1 cellular context compared by ENCODE assay signal in the genomic region with DNA sequence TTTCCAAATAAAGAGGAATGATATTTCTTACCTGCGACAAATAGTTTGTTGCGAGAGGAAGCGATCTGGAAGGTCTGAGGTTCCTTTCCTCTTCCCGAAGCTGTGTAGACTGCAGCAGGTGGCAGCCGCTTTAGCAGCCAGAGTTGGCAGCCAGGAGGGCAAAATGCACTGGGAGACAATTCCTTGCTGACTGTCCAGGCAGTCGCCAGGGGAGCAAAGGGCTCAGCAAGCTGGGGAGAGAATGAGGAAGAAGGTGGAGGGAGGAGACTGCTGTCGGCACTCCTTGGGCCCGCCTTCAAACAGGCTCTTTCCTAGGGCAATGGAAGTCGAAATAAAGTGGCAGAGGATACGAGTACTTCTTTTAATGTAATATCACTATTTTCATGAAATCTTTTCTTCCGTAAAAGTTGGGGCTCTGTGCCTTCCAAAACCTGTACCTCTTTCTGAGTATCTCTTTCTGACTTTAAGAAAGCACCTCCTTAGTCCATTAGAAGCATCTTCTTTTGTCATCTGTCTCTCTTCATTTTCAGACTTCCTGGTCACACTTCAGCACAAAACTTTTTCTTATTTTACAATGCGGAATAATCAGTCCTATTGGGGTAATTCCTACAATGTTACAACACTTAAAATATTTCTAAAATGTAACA.
TF ChIP-seq lines count a peak whose summit lies in the region.

A gene (minus strand): TSS at position 220 of the 647 bp plus-strand sequence. CDS start 9,041 bp downstream, outside the sequence.

TF ChIP-seq in liver, 16 proteins besides CTCF, POLR2A, EP300 and RAD21 (continued from another document):
- TF ChIP-seq, protein P1, sequence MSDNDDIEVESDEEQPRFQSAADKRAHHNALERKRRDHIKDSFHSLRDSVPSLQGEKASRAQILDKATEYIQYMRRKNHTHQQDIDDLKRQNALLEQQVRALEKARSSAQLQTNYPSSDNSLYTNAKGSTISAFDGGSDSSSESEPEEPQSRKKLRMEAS (IDR thresholded peaks at IDR 0.05), result no peak
